In genomic region chr2:120312861-120313694, GRCh38 we compare ENCODE assay signal across 8 cellular contexts. TPM values are rescaled to one million over a fixed set of nuclear protein-coding genes. Genes with fewer than 3 reads are reported as not detected.
DNase-seq lines count a peak whose midpoint lies in the region; ATAC-seq and TF ChIP-seq lines count a peak whose summit lies in the region.

No MANE protein-coding gene starts in this region.

- intact Hi-C loops in Calu3 (cut with micrococcal nuclease; ENCODE audit: unreplicated experiment), result loop anchor here (1.0 to 5.0 kb wide), 4 partner anchors 60 to 611 kb away; no protein-coding TSS in a partner anchor
- intact Hi-C loops in left ventricle myocardium superior (cut with micrococcal nuclease), result no loop called here
- intact Hi-C loops in prostate gland (cut with DNase I), result loop anchor here (5.0 to 10.0 kb wide), 3 partner anchors 61 to 361 kb away; partner anchors contain the start of gene RALB

- CTCF ChIA-PET in Calu3 (lab: Charles Lee), result interaction anchor here (0.6 to 1.6 kb wide), 14 partner anchors 11 to 784 kb away, joined by 3 to 14 read pairs (median 4); partner anchors contain the start of genes RALB and TMEM185B

- TF ChIP-seq CTCF in Calu3 (IDR thresholded peaks at IDR 0.05; ENCODE audit: unreplicated experiment) (peak; percentile 82), prostate gland (IDR thresholded peaks at IDR 0.05) (peak; percentile 87 to 93 (median 92)), upper lobe of left lung (IDR thresholded peaks at IDR 0.05) (peak; percentile 80 to 93 (median 88))

- peak overlapping the region; percentile 42 for H3K27ac Mint-ChIP-seq in Calu3 (ENCODE audit: unreplicated experiment)

- no TSS peak for BruUV-seq in Calu3 (replicated peaks; lab: Mats Ljungman, UMichigan)

- WGBS in prostate gland, result 4% methylated on average over 37 of the region's 37 CpGs
- 6 to 8% methylated on average over 34 to 37 of the region's 37 CpGs for WGBS in upper lobe of left lung, 2 donors

- H3K9me3 ChIP-seq in prostate gland, result no peaks in the 10 kb centered on the region
- H3K9me3 ChIP-seq in upper lobe of left lung, result no peaks in the 10 kb centered on the region

- no peak for TF ChIP-seq POLR2A in prostate gland (IDR thresholded peaks at IDR 0.05)
- TF ChIP-seq POLR2A in upper lobe of left lung (IDR thresholded peaks at IDR 0.05), result peak in 1 of 4 donors; percentile 16

- H3K27me3 Mint-ChIP-seq in Calu3 (ENCODE audit: unreplicated experiment), result peaks cover 43% of the 10 kb centered on the region

- TF ChIP-seq EP300 in upper lobe of left lung (IDR thresholded peaks at IDR 0.05), result no peak

- peaks cover 11% of the 10 kb centered on the region for H3K36me3 Mint-ChIP-seq in Calu3 (ENCODE audit: insufficient read depth, unreplicated experiment)

- no peaks in the 10 kb centered on the region for H3K36me3 ChIP-seq in prostate gland
- H3K36me3 ChIP-seq in upper lobe of left lung, result no peaks in the 10 kb centered on the region

- H3K4me3 ChIP-seq in prostate gland, result peak overlapping the region; percentile 21 to 31
- peak overlapping the region; percentile 10 to 56 (median 46) for H3K4me3 ChIP-seq in upper lobe of left lung

- DNase-seq in Calu3 (peak; percentile 85), NCI-H1092 (lab: John Stamatoyannopoulos, UW) (peak; percentile 62), T-helper 2 cell (peak; percentile 31 to 85 (median 49)), amniotic stem cell (lab: John Stamatoyannopoulos, UW) (peak; percentile 64), left ventricle myocardium superior (peak; percentile 87), prostate gland (ENCODE audit: low spot score) (peak; percentile 85), upper lobe of left lung (peak; percentile 87)

- H3K4me1 ChIP-seq in prostate gland (replicated peaks), result no peaks in the 10 kb centered on the region
- peaks cover 9 to 22% (median 11%) of the 10 kb centered on the region in 4 donors for H3K4me1 ChIP-seq in upper lobe of left lung

- H3K9me3 Mint-ChIP-seq in Calu3 (ENCODE audit: low read depth, unreplicated experiment), result no peaks in the 10 kb centered on the region

- H3K27me3 ChIP-seq in prostate gland (replicated peaks; ENCODE audit: insufficient read depth) (no peaks in the 10 kb centered on the region), upper lobe of left lung (no peaks in the 10 kb centered on the region)

- peak overlapping the region; percentile 79 for H3K4me3 Mint-ChIP-seq in Calu3 (ENCODE audit: low read depth, unreplicated experiment)

- peak; percentile 38 for ATAC-seq in GM21825 (IDR thresholded peaks at IDR 0.05; ENCODE audit: unreplicated experiment)
- peak; percentile 90 for ATAC-seq in left ventricle myocardium superior
- peak; percentile 77 to 93 for ATAC-seq in upper lobe of left lung (ENCODE audit: low FRiP score in 2 of 2)

- peaks cover 9% of the 10 kb centered on the region for H3K4me1 Mint-ChIP-seq in Calu3 (ENCODE audit: low read depth, unreplicated experiment)

- H3K27ac ChIP-seq in prostate gland, result peak overlapping the region; percentile 59 to 72
- H3K27ac ChIP-seq in upper lobe of left lung, result peak overlapping the region in 3 of 4 donors; percentile 19 to 72 (median 53)

RNA-seq across cellular contexts. Expression of gene INHBB, which starts 32.9 kb away (rescaled TPM):
- not detected in 2 replicates for total RNA-seq in Calu3 (2022)
- total RNA-seq in left ventricle myocardium superior, result 2.8 TPM
- 10 to 100 TPM; 35.9 to 83.7 TPM for total RNA-seq in prostate gland
- 10 to 100 TPM in 3 of 6 donors, 1 to 10 TPM in 3; 2.3 to 12.4 (median 8.0) TPM for total RNA-seq in upper lobe of left lung

Comparison
In these comparisons a context has a peak if more than half of its experiments do, and no peak if none do; other contexts are left out.
1. Peak in every context shown above with its lines: DNase-seq, ATAC-seq, H3K4me3 ChIP-seq and H3K27ac ChIP-seq.
2. ATAC-seq: peak in every context shown above with its lines; median percentile 90 in left ventricle myocardium superior; 85 in upper lobe of left lung; 38 in GM21825.